18 cellular contexts compared by ENCODE assay signal in genomic region chr16:49681449-49681848, GRCh38.
DNase-seq lines count a peak whose midpoint lies in the region; ATAC-seq and TF ChIP-seq lines count a peak whose summit lies in the region.
"Had no signal": no experiment of that assay in that cellular context is flagged by ENCODE, and none has a peak within 500 bp of the region (broad histone marks: within the 10 kb centered on the region; RNA-seq: fewer than 3 reads in every experiment).

No MANE protein-coding gene starts in this region.

- H3K27me3 Mint-ChIP-seq in glutamatergic neuron (ENCODE audit: unreplicated experiment): peaks cover 36% of the 10 kb centered on the region
- H3K27me3 Mint-ChIP-seq in nephron (ENCODE audit: low read depth): peaks cover 5% of the 10 kb centered on the region
- H3K27me3 Mint-ChIP-seq in stimulated activated naive B cell treated with anti-CD40 and anti-IgM and Interleukin-4, amounts not matched to agents 10 μg/mL and 1 μg/mL and 100 μg/mL, for 72 hours: peaks cover under 1 to 6% of the 10 kb centered on the region in 2 donors

- peak overlapping the region; percentile 95 for H3K27ac Mint-ChIP-seq in glutamatergic neuron (ENCODE audit: unreplicated experiment)
- H3K27ac Mint-ChIP-seq in nephron: peak overlapping the region in 2 of 3 experiments; percentile 54 to 65
- peak overlapping the region; percentile 51 for H3K27ac Mint-ChIP-seq in stimulated activated naive B cell treated with anti-CD40 and anti-IgM and Interleukin-4, amounts not matched to agents 10 μg/mL and 1 μg/mL and 100 μg/mL, for 72 hours
- H3K27ac Mint-ChIP-seq: CD4-positive, alpha-beta memory T cell; GM23338 had no signal

- ATAC-seq in stimulated activated naive B cell treated with anti-CD40 and anti-IgM and Interleukin-4, amounts not matched to agents 10 μg/mL and 1 μg/mL and 100 μg/mL, for 72 hours (replicated peaks): no peak
- ATAC-seq: GM23338, HCT116 had no signal

- no peak for TF ChIP-seq CTCF in glutamatergic neuron (IDR thresholded peaks at IDR 0.05; ENCODE audit: partially characterized antibody, unreplicated experiment)
- TF ChIP-seq CTCF in nephron (IDR thresholded peaks at IDR 0.05; ENCODE audit: unreplicated experiment in 3 of 3): no peak
- no peak for TF ChIP-seq CTCF in WERI-Rb-1 (IDR thresholded peaks at IDR 0.05; ENCODE audit: low read depth, low read length)

- H3K4me3 Mint-ChIP-seq in glutamatergic neuron (ENCODE audit: unreplicated experiment) (peak overlapping the region; percentile 34), nephron (no peak overlapping the region)
- H3K4me3 Mint-ChIP-seq in stimulated activated naive B cell treated with anti-CD40 and anti-IgM and Interleukin-4, amounts not matched to agents 10 μg/mL and 1 μg/mL and 100 μg/mL, for 72 hours: no peak overlapping the region
- H3K4me3 Mint-ChIP-seq: CD4-positive, alpha-beta memory T cell; GM23338; H9 had no signal

- H3K4me3 ChIP-seq in WERI-Rb-1 (ENCODE audit: low read depth, low read length): no peak overlapping the region
- H3K4me3 ChIP-seq: GM23338 had no signal

- H3K36me3 Mint-ChIP-seq in glutamatergic neuron (ENCODE audit: unreplicated experiment) (peaks cover 6% of the 10 kb centered on the region), nephron (ENCODE audit: low read depth) (peaks cover 16% of the 10 kb centered on the region)
- H3K36me3 Mint-ChIP-seq in stimulated activated naive B cell treated with anti-CD40 and anti-IgM and Interleukin-4, amounts not matched to agents 10 μg/mL and 1 μg/mL and 100 μg/mL, for 72 hours: no peaks in the 10 kb centered on the region
- H3K36me3 Mint-ChIP-seq: CD4-positive, alpha-beta memory T cell had no signal

- peak; percentile 6 for DNase-seq in NCI-H2171 treated with DMSO at 0.1 percent for 48 hours (lab: John Stamatoyannopoulos, UW)
- DNase-seq in NCI-H2171 (lab: John Stamatoyannopoulos, UW): no peak
- DNase-seq in glutamatergic neuron: no peak
- DNase-seq in stimulated activated naive B cell treated with anti-CD40 and anti-IgM and Interleukin-4, amounts not matched to agents 10 μg/mL and 1 μg/mL and 100 μg/mL, for 72 hours: no peak
- DNase-seq in T-helper 9 cell: no peak
- no peak for DNase-seq in WERI-Rb-1
- no peak for DNase-seq in HPDE6-E6E7 (ENCODE audit: extremely low spot score)
- DNase-seq: 8988T; C1 segment of cervical spinal cord; CD4-positive, alpha-beta memory T cell; COR-L47; DMS53; DMS79 treated with DMSO at 0.1 percent for 48 hours; GF-D8; H9 had no signal

- H3K4me1 Mint-ChIP-seq in glutamatergic neuron (ENCODE audit: low read depth, unreplicated experiment): peaks cover 42% of the 10 kb centered on the region
- H3K4me1 Mint-ChIP-seq in nephron: peaks cover 37% of the 10 kb centered on the region
- H3K4me1 Mint-ChIP-seq in stimulated activated naive B cell treated with anti-CD40 and anti-IgM and Interleukin-4, amounts not matched to agents 10 μg/mL and 1 μg/mL and 100 μg/mL, for 72 hours: no peaks in the 10 kb centered on the region
- H3K4me1 Mint-ChIP-seq: CD4-positive, alpha-beta memory T cell had no signal

- no peak overlapping the region for H3K27ac ChIP-seq in WERI-Rb-1

- H3K9me3 ChIP-seq in WERI-Rb-1 (ENCODE audit: severe bottlenecking): no peaks in the 10 kb centered on the region

- H3K36me3 ChIP-seq in WERI-Rb-1: no peaks in the 10 kb centered on the region

- no peaks in the 10 kb centered on the region for H3K27me3 ChIP-seq in WERI-Rb-1 (ENCODE audit: insufficient read depth, low read depth, severe bottlenecking)

- H3K9me3 Mint-ChIP-seq in glutamatergic neuron (ENCODE audit: unreplicated experiment): peaks cover 25% of the 10 kb centered on the region
- no peaks in the 10 kb centered on the region for H3K9me3 Mint-ChIP-seq in nephron
- peaks cover 3% of the 10 kb centered on the region in 2 donors for H3K9me3 Mint-ChIP-seq in stimulated activated naive B cell treated with anti-CD40 and anti-IgM and Interleukin-4, amounts not matched to agents 10 μg/mL and 1 μg/mL and 100 μg/mL, for 72 hours
- H3K9me3 Mint-ChIP-seq: CD4-positive, alpha-beta memory T cell had no signal
